1 cellular context compared by ENCODE assay signal in the genomic region with DNA sequence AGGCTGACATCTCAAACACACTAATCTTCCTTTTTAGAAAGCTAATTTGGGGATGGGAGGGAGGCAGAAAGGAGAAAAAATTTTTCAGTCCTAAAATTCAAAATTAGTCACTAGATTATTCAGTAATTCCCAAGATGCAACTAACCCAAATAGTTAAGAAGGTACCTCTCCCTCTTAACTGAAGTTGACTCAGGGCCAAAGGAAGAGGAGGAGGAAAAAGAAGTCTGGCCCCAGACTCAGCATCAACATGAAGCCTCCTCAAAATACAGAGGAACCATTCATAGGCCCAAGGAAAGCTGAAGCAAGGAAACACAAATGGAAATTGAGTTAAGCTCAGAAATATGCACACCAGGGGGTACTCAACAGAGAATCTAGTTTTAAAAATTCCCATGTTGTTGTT.
TF ChIP-seq lines count a peak whose summit lies in the region.

No MANE protein-coding gene starts in this region.

TF ChIP-seq in endothelial cell of umbilical vein, 7 proteins besides CTCF, POLR2A, EP300 and RAD21:
- TF ChIP-seq MAX (IDR thresholded peaks at IDR 0.05; ENCODE audit: insufficient read depth, insufficient read length) (no peak), JUN (IDR thresholded peaks at IDR 0.05; ENCODE audit: borderline replicate concordance, insufficient read depth, insufficient read length, low read depth) (no peak), FOS (IDR thresholded peaks at IDR 0.05; ENCODE audit: borderline replicate concordance, insufficient read depth, low read length) (no peak), MYC (IDR thresholded peaks at IDR 0.05; ENCODE audit: low read depth, low read length) (no peak), POLR2AphosphoS5 (IDR thresholded peaks at IDR 0.05; ENCODE audit: insufficient read depth, low read depth, low read length) (no peak), GATA2 (IDR thresholded peaks at IDR 0.05; ENCODE audit: insufficient read depth, insufficient read length, low read depth, low read length) (no peak), EZH2 (IDR thresholded peaks at IDR 0.05; ENCODE audit: borderline replicate concordance, low read depth, low read length, severe bottlenecking) (no peak)
